ENCODE assay signal across 1 cellular context in the genomic region with DNA sequence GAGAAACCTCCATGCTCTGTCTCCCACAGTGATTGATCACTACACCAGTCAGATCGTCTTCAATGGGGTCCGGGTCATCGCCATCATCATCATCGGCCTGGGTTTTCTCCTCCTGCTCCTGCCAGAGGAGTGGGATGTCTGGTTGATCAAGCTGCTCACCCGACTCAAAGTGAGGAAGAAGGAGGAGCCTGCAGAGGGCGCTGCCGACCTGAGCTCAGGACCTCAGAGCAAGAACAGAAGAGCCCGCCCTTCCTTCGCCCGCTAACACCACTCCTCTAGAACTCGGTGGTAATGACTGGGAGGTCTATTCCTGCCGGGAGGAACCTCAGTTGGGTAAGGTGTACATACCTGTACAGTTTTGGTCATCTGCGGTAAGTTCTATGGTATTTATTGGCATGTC.
TF ChIP-seq lines count a peak whose summit lies in the region.

No MANE protein-coding gene starts in this region.

TF ChIP-seq in GM23338, 12 proteins besides CTCF, POLR2A, EP300 and RAD21 (continued from another document):
- TF ChIP-seq, protein P1, sequence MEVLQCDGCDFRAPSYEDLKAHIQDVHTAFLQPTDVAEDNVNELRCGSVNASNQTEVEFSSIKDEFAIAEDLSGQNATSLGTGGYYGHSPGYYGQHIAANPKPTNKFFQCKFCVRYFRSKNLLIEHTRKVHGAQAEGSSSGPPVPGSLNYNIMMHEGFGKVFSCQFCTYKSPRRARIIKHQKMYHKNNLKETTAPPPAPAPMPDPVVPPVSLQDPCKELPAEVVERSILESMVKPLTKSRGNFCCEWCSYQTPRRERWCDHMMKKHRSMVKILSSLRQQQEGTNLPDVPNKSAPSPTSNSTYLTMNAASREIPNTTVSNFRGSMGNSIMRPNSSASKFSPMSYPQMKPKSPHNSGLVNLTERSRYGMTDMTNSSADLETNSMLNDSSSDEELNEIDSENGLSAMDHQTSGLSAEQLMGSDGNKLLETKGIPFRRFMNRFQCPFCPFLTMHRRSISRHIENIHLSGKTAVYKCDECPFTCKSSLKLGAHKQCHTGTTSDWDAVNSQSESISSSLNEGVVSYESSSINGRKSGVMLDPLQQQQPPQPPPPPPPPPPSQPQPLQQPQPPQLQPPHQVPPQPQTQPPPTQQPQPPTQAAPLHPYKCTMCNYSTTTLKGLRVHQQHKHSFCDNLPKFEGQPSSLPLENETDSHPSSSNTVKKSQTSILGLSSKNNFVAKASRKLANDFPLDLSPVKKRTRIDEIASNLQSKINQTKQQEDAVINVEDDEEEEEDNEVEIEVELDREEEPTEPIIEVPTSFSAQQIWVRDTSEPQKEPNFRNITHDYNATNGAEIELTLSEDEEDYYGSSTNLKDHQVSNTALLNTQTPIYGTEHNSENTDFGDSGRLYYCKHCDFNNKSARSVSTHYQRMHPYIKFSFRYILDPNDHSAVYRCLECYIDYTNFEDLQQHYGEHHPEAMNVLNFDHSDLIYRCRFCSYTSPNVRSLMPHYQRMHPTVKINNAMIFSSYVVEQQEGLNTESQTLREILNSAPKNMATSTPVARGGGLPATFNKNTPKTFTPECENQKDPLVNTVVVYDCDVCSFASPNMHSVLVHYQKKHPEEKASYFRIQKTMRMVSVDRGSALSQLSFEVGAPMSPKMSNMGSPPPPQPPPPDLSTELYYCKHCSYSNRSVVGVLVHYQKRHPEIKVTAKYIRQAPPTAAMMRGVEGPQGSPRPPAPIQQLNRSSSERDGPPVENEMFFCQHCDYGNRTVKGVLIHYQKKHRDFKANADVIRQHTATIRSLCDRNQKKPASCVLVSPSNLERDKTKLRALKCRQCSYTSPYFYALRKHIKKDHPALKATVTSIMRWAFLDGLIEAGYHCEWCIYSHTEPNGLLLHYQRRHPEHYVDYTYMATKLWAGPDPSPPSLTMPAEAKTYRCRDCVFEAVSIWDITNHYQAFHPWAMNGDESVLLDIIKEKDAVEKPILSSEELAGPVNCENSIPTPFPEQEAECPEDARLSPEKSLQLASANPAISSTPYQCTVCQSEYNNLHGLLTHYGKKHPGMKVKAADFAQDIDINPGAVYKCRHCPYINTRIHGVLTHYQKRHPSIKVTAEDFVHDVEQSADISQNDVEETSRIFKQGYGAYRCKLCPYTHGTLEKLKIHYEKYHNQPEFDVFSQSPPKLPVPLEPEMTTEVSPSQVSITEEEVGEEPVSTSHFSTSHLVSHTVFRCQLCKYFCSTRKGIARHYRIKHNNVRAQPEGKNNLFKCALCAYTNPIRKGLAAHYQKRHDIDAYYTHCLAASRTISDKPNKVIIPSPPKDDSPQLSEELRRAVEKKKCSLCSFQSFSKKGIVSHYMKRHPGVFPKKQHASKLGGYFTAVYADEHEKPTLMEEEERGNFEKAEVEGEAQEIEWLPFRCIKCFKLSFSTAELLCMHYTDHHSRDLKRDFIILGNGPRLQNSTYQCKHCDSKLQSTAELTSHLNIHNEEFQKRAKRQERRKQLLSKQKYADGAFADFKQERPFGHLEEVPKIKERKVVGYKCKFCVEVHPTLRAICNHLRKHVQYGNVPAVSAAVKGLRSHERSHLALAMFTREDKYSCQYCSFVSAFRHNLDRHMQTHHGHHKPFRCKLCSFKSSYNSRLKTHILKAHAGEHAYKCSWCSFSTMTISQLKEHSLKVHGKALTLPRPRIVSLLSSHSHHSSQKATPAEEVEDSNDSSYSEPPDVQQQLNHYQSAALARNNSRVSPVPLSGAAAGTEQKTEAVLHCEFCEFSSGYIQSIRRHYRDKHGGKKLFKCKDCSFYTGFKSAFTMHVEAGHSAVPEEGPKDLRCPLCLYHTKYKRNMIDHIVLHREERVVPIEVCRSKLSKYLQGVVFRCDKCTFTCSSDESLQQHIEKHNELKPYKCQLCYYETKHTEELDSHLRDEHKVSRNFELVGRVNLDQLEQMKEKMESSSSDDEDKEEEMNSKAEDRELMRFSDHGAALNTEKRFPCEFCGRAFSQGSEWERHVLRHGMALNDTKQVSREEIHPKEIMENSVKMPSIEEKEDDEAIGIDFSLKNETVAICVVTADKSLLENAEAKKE (CRISPR knock-in tag; IDR thresholded peaks at IDR 0.05): no peak
- TF ChIP-seq EZH2 (IDR thresholded peaks at IDR 0.05; ENCODE audit: low read depth, unreplicated experiment): no peak
- no peak for TF ChIP-seq CREB1 (CRISPR knock-in tag; IDR thresholded peaks at IDR 0.05; ENCODE audit: low read depth)
- TF ChIP-seq EZH2phosphoT487 (IDR thresholded peaks at IDR 0.05; ENCODE audit: unreplicated experiment): no peak
TF ChIP-seq in GM23338: peak in this region for 0.
